ENCODE assay signal across 1 cellular context in genomic region chr16:89170346-89171215, GRCh38.
TF ChIP-seq lines count a peak whose summit lies in the region.

No MANE protein-coding gene starts in this region.

TF ChIP-seq in HepG2, 621 proteins besides CTCF, POLR2A, EP300 and RAD21 (continues in another document):
- TF ChIP-seq ZBED4 (CRISPR knock-in tag; IDR thresholded peaks at IDR 0.05; ENCODE audit: borderline replicate concordance) (no peak), MXI1 (IDR thresholded peaks at IDR 0.05; ENCODE audit: borderline replicate concordance, low read depth, low read length) (no peak), ZNF235 (CRISPR knock-in tag; IDR thresholded peaks at IDR 0.05; ENCODE audit: borderline replicate concordance) (no peak), SNAPC2 (CRISPR knock-in tag; IDR thresholded peaks at IDR 0.05) (no peak), ZNF30 (CRISPR knock-in tag; IDR thresholded peaks at IDR 0.05) (no peak), SRY (CRISPR knock-in tag; IDR thresholded peaks at IDR 0.05) (no peak), ZNF484 (CRISPR knock-in tag; IDR thresholded peaks at IDR 0.05; ENCODE audit: borderline replicate concordance, low read depth) (no peak), ZKSCAN5 (CRISPR knock-in tag; IDR thresholded peaks at IDR 0.05) (no peak), NRL (CRISPR knock-in tag; IDR thresholded peaks at IDR 0.05; ENCODE audit: borderline replicate concordance) (peak; percentile 19; the same call in 1 of the 2 replicates), ZNF557 (CRISPR knock-in tag; IDR thresholded peaks at IDR 0.05) (no peak), BCL6 (CRISPR knock-in tag; IDR thresholded peaks at IDR 0.05) (no peak), ATRX (CRISPR knock-in tag; IDR thresholded peaks at IDR 0.05; ENCODE audit: borderline replicate concordance) (no peak), ZNF720 (CRISPR knock-in tag; IDR thresholded peaks at IDR 0.05) (no peak), MXD4 (CRISPR knock-in tag; IDR thresholded peaks at IDR 0.05) (peak; percentile 5; the same call in 1 of the 2 replicates), SIN3A (IDR thresholded peaks at IDR 0.05; ENCODE audit: borderline replicate concordance, low read depth, low read length) (no peak), SAFB2 (CRISPR knock-in tag; IDR thresholded peaks at IDR 0.05; ENCODE audit: borderline replicate concordance, low read depth) (peak; percentile 61; the same call in 1 of the 2 replicates), ZNF782 (CRISPR knock-in tag; IDR thresholded peaks at IDR 0.05; ENCODE audit: borderline replicate concordance) (no peak), RAD51 (IDR thresholded peaks at IDR 0.05; ENCODE audit: borderline replicate concordance) (no peak), ZNF746 (CRISPR knock-in tag; IDR thresholded peaks at IDR 0.05) (no peak), HOXA5 (CRISPR knock-in tag; IDR thresholded peaks at IDR 0.05) (no peak), SMC3 (IDR thresholded peaks at IDR 0.05; ENCODE audit: low read length) (no peak), TOE1 (CRISPR knock-in tag; IDR thresholded peaks at IDR 0.05) (no peak)
- TF ChIP-seq, protein P1, sequence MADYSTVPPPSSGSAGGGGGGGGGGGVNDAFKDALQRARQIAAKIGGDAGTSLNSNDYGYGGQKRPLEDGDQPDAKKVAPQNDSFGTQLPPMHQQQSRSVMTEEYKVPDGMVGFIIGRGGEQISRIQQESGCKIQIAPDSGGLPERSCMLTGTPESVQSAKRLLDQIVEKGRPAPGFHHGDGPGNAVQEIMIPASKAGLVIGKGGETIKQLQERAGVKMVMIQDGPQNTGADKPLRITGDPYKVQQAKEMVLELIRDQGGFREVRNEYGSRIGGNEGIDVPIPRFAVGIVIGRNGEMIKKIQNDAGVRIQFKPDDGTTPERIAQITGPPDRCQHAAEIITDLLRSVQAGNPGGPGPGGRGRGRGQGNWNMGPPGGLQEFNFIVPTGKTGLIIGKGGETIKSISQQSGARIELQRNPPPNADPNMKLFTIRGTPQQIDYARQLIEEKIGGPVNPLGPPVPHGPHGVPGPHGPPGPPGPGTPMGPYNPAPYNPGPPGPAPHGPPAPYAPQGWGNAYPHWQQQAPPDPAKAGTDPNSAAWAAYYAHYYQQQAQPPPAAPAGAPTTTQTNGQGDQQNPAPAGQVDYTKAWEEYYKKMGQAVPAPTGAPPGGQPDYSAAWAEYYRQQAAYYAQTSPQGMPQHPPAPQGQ (CRISPR knock-in tag; IDR thresholded peaks at IDR 0.05; ENCODE audit: borderline replicate concordance), result no peak
- TF ChIP-seq, protein P2, sequence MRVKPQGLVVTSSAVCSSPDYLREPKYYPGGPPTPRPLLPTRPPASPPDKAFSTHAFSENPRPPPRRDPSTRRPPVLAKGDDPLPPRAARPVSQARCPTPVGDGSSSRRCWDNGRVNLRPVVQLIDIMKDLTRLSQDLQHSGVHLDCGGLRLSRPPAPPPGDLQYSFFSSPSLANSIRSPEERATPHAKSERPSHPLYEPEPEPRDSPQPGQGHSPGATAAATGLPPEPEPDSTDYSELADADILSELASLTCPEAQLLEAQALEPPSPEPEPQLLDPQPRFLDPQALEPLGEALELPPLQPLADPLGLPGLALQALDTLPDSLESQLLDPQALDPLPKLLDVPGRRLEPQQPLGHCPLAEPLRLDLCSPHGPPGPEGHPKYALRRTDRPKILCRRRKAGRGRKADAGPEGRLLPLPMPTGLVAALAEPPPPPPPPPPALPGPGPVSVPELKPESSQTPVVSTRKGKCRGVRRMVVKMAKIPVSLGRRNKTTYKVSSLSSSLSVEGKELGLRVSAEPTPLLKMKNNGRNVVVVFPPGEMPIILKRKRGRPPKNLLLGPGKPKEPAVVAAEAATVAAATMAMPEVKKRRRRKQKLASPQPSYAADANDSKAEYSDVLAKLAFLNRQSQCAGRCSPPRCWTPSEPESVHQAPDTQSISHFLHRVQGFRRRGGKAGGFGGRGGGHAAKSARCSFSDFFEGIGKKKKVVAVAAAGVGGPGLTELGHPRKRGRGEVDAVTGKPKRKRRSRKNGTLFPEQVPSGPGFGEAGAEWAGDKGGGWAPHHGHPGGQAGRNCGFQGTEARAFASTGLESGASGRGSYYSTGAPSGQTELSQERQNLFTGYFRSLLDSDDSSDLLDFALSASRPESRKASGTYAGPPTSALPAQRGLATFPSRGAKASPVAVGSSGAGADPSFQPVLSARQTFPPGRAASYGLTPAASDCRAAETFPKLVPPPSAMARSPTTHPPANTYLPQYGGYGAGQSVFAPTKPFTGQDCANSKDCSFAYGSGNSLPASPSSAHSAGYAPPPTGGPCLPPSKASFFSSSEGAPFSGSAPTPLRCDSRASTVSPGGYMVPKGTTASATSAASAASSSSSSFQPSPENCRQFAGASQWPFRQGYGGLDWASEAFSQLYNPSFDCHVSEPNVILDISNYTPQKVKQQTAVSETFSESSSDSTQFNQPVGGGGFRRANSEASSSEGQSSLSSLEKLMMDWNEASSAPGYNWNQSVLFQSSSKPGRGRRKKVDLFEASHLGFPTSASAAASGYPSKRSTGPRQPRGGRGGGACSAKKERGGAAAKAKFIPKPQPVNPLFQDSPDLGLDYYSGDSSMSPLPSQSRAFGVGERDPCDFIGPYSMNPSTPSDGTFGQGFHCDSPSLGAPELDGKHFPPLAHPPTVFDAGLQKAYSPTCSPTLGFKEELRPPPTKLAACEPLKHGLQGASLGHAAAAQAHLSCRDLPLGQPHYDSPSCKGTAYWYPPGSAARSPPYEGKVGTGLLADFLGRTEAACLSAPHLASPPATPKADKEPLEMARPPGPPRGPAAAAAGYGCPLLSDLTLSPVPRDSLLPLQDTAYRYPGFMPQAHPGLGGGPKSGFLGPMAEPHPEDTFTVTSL (CRISPR knock-in tag; IDR thresholded peaks at IDR 0.05; ENCODE audit: borderline replicate concordance), result no peak
- TF ChIP-seq, protein P3, sequence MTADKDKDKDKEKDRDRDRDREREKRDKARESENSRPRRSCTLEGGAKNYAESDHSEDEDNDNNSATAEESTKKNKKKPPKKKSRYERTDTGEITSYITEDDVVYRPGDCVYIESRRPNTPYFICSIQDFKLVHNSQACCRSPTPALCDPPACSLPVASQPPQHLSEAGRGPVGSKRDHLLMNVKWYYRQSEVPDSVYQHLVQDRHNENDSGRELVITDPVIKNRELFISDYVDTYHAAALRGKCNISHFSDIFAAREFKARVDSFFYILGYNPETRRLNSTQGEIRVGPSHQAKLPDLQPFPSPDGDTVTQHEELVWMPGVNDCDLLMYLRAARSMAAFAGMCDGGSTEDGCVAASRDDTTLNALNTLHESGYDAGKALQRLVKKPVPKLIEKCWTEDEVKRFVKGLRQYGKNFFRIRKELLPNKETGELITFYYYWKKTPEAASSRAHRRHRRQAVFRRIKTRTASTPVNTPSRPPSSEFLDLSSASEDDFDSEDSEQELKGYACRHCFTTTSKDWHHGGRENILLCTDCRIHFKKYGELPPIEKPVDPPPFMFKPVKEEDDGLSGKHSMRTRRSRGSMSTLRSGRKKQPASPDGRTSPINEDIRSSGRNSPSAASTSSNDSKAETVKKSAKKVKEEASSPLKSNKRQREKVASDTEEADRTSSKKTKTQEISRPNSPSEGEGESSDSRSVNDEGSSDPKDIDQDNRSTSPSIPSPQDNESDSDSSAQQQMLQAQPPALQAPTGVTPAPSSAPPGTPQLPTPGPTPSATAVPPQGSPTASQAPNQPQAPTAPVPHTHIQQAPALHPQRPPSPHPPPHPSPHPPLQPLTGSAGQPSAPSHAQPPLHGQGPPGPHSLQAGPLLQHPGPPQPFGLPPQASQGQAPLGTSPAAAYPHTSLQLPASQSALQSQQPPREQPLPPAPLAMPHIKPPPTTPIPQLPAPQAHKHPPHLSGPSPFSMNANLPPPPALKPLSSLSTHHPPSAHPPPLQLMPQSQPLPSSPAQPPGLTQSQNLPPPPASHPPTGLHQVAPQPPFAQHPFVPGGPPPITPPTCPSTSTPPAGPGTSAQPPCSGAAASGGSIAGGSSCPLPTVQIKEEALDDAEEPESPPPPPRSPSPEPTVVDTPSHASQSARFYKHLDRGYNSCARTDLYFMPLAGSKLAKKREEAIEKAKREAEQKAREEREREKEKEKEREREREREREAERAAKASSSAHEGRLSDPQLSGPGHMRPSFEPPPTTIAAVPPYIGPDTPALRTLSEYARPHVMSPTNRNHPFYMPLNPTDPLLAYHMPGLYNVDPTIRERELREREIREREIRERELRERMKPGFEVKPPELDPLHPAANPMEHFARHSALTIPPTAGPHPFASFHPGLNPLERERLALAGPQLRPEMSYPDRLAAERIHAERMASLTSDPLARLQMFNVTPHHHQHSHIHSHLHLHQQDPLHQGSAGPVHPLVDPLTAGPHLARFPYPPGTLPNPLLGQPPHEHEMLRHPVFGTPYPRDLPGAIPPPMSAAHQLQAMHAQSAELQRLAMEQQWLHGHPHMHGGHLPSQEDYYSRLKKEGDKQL (CRISPR knock-in tag; IDR thresholded peaks at IDR 0.05; ENCODE audit: low read depth), result no peak
- TF ChIP-seq, protein P4, sequence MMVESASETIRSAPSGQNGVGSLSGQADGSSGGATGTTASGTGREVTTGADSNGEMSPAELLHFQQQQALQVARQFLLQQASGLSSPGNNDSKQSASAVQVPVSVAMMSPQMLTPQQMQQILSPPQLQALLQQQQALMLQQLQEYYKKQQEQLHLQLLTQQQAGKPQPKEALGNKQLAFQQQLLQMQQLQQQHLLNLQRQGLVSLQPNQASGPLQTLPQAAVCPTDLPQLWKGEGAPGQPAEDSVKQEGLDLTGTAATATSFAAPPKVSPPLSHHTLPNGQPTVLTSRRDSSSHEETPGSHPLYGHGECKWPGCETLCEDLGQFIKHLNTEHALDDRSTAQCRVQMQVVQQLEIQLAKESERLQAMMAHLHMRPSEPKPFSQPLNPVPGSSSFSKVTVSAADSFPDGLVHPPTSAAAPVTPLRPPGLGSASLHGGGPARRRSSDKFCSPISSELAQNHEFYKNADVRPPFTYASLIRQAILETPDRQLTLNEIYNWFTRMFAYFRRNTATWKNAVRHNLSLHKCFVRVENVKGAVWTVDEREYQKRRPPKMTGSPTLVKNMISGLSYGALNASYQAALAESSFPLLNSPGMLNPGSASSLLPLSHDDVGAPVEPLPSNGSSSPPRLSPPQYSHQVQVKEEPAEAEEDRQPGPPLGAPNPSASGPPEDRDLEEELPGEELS (CRISPR knock-in tag; IDR thresholded peaks at IDR 0.05), result no peak
- TF ChIP-seq, protein P5, sequence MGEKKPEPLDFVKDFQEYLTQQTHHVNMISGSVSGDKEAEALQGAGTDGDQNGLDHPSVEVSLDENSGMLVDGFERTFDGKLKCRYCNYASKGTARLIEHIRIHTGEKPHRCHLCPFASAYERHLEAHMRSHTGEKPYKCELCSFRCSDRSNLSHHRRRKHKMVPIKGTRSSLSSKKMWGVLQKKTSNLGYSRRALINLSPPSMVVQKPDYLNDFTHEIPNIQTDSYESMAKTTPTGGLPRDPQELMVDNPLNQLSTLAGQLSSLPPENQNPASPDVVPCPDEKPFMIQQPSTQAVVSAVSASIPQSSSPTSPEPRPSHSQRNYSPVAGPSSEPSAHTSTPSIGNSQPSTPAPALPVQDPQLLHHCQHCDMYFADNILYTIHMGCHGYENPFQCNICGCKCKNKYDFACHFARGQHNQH (CRISPR knock-in tag; IDR thresholded peaks at IDR 0.05), result no peak
- TF ChIP-seq, protein P6, sequence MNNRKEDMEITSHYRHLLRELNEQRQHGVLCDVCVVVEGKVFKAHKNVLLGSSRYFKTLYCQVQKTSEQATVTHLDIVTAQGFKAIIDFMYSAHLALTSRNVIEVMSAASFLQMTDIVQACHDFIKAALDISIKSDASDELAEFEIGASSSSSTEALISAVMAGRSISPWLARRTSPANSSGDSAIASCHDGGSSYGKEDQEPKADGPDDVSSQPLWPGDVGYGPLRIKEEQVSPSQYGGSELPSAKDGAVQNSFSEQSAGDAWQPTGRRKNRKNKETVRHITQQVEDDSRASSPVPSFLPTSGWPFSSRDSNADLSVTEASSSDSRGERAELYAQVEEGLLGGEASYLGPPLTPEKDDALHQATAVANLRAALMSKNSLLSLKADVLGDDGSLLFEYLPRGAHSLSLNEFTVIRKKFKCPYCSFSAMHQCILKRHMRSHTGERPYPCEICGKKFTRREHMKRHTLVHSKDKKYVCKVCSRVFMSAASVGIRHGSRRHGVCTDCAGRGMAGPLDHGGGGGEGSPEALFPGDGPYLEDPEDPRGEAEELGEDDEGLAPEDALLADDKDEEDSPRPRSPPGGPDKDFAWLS (CRISPR knock-in tag; IDR thresholded peaks at IDR 0.05; ENCODE audit: borderline replicate concordance), result no peak
